ENCODE assay signal across 8 cellular contexts in the genomic region with DNA sequence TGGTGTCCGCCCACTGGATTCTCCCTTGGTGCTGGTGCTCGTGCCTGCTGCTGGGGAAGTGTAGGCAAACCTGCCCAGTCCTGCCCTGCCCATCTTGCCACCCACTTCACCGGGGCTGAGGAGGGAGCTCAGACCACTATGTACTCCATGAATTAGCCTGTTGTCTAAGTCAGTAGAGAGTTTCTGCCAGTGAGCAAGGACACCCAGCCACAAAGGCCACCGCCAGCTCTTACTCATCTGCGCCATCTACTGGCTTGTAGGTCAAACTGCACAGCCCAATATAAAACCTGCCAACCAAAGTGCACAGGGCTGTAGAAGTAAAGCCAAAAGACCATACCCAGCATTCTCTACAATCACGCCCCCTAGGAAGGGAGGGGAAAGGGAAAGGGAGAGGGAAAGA.
DNase-seq lines count a peak whose midpoint lies in the region; ATAC-seq, FAIRE-seq and TF ChIP-seq lines count a peak whose summit lies in the region.

No MANE protein-coding gene starts in this region.

- H3K4me1 Mint-ChIP-seq in WTC11, result no peaks in the 10 kb centered on the region; the same call in 1 of the 2 replicates
- no peaks in the 10 kb centered on the region for H3K4me1 Mint-ChIP-seq in CD4-positive, alpha-beta T cell (ENCODE audit: low read depth)

- CTCF ChIA-PET in WTC11 (lab: Charles Lee), result interaction anchor here (0.6 to 1.4 kb wide), 8 partner anchors 17 to 468 kb away, joined by 3 to 5 read pairs (median 3); no protein-coding TSS in a partner anchor
- CTCF ChIA-PET in CD4-positive, alpha-beta T cell (lab: Charles Lee), result no interaction called here

- no peaks in the 10 kb centered on the region for H3K27me3 ChIP-seq in right lobe of liver
- no peaks in the 10 kb centered on the region for H3K27me3 ChIP-seq in CD4-positive, alpha-beta T cell (ENCODE audit: control insufficient read depth, insufficient read depth, low read length)

- ATAC-seq in WTC11 (peak; percentile 97), right lobe of liver (peak; percentile 76 to 80 (median 78)), GM19035 (IDR thresholded peaks at IDR 0.05; ENCODE audit: unreplicated experiment) (no peak)
- no peak for ATAC-seq in CD4-positive, alpha-beta T cell (ENCODE audit: poor library complexity)

- 28% methylated on average over 3 of the region's 6 CpGs for WGBS in right lobe of liver (ENCODE audit: insufficient coverage, low coverage, low lambda C conversion rate, missing lambda C conversion rate)

- H3K36me3 Mint-ChIP-seq in WTC11, result peaks cover 40% of the 10 kb centered on the region
- peaks cover 16% of the 10 kb centered on the region for H3K36me3 Mint-ChIP-seq in CD4-positive, alpha-beta T cell (ENCODE audit: low read depth)

- POLR2A ChIA-PET in WTC11 (lab: Charles Lee), result no interaction called here
- POLR2A ChIA-PET in CD4-positive, alpha-beta T cell (lab: Charles Lee), result no interaction called here

- no peak overlapping the region for H3K4me3 ChIP-seq in HFF-Myc (replicated peaks; ENCODE audit: low read depth, low read length)
- no peak overlapping the region for H3K4me3 ChIP-seq in right lobe of liver

- peaks cover 60% of the 10 kb centered on the region for H3K9me3 Mint-ChIP-seq in WTC11
- H3K9me3 Mint-ChIP-seq in CD4-positive, alpha-beta T cell, result peaks cover 9% of the 10 kb centered on the region

- H3K27ac ChIP-seq in right lobe of liver, result no peak overlapping the region
- no peak overlapping the region for H3K27ac ChIP-seq in CD4-positive, alpha-beta T cell (ENCODE audit: low read depth, low read length)

- no peaks in the 10 kb centered on the region for H3K36me3 ChIP-seq in right lobe of liver

- DNase-seq in DMS53 (lab: John Stamatoyannopoulos, UW) (peak; percentile 49), HFF-Myc (ENCODE audit: extremely low read depth, low read depth) (no peak), WTC11 (ENCODE audit: low spot score) (peak; percentile 16), right lobe of liver (no peak), activated gamma-delta T cell (lab: John Stamatoyannopoulos, UW) (no peak), H54 (ENCODE audit: insufficient read length, low spot score) (no peak)
- no peak for DNase-seq in CD4-positive, alpha-beta T cell

- no peak overlapping the region for H3K4me3 Mint-ChIP-seq in WTC11
- H3K4me3 Mint-ChIP-seq in CD4-positive, alpha-beta T cell, result no peak overlapping the region

- FAIRE-seq in H54 (lab: Jason Lieb, UNC), result no peak

- H3K27ac Mint-ChIP-seq in WTC11, result no peak overlapping the region
- no peak overlapping the region for H3K27ac Mint-ChIP-seq in CD4-positive, alpha-beta T cell

- H3K4me1 ChIP-seq in right lobe of liver, result no peaks in the 10 kb centered on the region

- no peak for TF ChIP-seq POLR2A in right lobe of liver (IDR thresholded peaks at IDR 0.05)
- TF ChIP-seq POLR2A in H54 (IDR thresholded peaks at IDR 0.05; ENCODE audit: low read depth, low read length), result no peak

- no peaks in the 10 kb centered on the region; the same call in 1 of the 2 replicates for H3K27me3 Mint-ChIP-seq in WTC11 (ENCODE audit: low read depth)
- peaks cover 9% of the 10 kb centered on the region for H3K27me3 Mint-ChIP-seq in CD4-positive, alpha-beta T cell

- intact Hi-C loops in right lobe of liver (cut with DNase I), result no loop called here
- intact Hi-C loops in CD4-positive, alpha-beta T cell (cut with DNase I, micrococcal nuclease), result no loop called here

- peaks cover 0 to 4% (median 0%) of the 10 kb centered on the region in 4 donors for H3K9me3 ChIP-seq in right lobe of liver
- H3K9me3 ChIP-seq in CD4-positive, alpha-beta T cell (ENCODE audit: control insufficient read depth, low read length), result peaks cover 30% of the 10 kb centered on the region

- TF ChIP-seq CTCF in HFF-Myc (IDR thresholded peaks at IDR 0.05; ENCODE audit: low read depth, low read length, missing control alignments) (peak; percentile 51), WTC11 (IDR thresholded peaks at IDR 0.05) (peak; percentile 63), right lobe of liver (IDR thresholded peaks at IDR 0.05) (peak; percentile 39 to 66 (median 62))
- no peak for TF ChIP-seq CTCF in CD4-positive, alpha-beta T cell (IDR thresholded peaks at IDR 0.05)

TF ChIP-seq in WTC11, 78 proteins besides CTCF, POLR2A, EP300 and RAD21:
- TF ChIP-seq SP1 (CRISPR knock-in tag; conservative IDR thresholded peaks at IDR 0.05) (no peak), ZNF416 (CRISPR knock-in tag; IDR thresholded peaks at IDR 0.05) (no peak), GTF2I (CRISPR knock-in tag; conservative IDR thresholded peaks at IDR 0.05) (no peak), ZNF396 (CRISPR knock-in tag; IDR thresholded peaks at IDR 0.05; ENCODE audit: borderline replicate concordance) (no peak), MYBL2 (CRISPR knock-in tag; IDR thresholded peaks at IDR 0.05) (no peak), KAT7 (CRISPR knock-in tag; IDR thresholded peaks at IDR 0.05; ENCODE audit: borderline replicate concordance) (no peak)
- TF ChIP-seq, protein P1, sequence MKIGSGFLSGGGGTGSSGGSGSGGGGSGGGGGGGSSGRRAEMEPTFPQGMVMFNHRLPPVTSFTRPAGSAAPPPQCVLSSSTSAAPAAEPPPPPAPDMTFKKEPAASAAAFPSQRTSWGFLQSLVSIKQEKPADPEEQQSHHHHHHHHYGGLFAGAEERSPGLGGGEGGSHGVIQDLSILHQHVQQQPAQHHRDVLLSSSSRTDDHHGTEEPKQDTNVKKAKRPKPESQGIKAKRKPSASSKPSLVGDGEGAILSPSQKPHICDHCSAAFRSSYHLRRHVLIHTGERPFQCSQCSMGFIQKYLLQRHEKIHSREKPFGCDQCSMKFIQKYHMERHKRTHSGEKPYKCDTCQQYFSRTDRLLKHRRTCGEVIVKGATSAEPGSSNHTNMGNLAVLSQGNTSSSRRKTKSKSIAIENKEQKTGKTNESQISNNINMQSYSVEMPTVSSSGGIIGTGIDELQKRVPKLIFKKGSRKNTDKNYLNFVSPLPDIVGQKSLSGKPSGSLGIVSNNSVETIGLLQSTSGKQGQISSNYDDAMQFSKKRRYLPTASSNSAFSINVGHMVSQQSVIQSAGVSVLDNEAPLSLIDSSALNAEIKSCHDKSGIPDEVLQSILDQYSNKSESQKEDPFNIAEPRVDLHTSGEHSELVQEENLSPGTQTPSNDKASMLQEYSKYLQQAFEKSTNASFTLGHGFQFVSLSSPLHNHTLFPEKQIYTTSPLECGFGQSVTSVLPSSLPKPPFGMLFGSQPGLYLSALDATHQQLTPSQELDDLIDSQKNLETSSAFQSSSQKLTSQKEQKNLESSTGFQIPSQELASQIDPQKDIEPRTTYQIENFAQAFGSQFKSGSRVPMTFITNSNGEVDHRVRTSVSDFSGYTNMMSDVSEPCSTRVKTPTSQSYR (CRISPR knock-in tag; IDR thresholded peaks at IDR 0.05), result no peak
- TF ChIP-seq, protein P2, sequence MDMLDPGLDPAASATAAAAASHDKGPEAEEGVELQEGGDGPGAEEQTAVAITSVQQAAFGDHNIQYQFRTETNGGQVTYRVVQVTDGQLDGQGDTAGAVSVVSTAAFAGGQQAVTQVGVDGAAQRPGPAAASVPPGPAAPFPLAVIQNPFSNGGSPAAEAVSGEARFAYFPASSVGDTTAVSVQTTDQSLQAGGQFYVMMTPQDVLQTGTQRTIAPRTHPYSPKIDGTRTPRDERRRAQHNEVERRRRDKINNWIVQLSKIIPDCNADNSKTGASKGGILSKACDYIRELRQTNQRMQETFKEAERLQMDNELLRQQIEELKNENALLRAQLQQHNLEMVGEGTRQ (CRISPR knock-in tag; IDR thresholded peaks at IDR 0.05), result no peak
- TF ChIP-seq, protein P3, sequence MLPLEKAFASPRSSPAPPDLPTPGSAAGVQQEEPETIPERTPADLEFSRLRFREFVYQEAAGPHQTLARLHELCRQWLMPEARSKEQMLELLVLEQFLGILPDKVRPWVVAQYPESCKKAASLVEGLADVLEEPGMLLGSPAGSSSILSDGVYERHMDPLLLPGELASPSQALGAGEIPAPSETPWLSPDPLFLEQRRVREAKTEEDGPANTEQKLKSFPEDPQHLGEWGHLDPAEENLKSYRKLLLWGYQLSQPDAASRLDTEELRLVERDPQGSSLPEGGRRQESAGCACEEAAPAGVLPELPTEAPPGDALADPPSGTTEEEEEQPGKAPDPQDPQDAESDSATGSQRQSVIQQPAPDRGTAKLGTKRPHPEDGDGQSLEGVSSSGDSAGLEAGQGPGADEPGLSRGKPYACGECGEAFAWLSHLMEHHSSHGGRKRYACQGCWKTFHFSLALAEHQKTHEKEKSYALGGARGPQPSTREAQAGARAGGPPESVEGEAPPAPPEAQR (CRISPR knock-in tag; IDR thresholded peaks at IDR 0.05), result no peak
TF ChIP-seq in WTC11: peak in this region for 0.

Comparison
In these comparisons a context has a peak if more than half of its experiments do, and no peak if none do; other contexts are left out.
1. DNase-seq: peak in DMS53 (single experiment) and WTC11 (single experiment); none in HFF-Myc (single experiment), right lobe of liver (0 of 3), activated gamma-delta T cell (single experiment), CD4-positive, alpha-beta T cell (0 of 10) and H54 (single experiment).
2. ATAC-seq: peak in WTC11 (single experiment) and right lobe of liver (4 of 4); none in GM19035 (single experiment) and CD4-positive, alpha-beta T cell (single experiment).